Comparison of ENCODE assay signal across 9 cellular contexts in the genomic region with DNA sequence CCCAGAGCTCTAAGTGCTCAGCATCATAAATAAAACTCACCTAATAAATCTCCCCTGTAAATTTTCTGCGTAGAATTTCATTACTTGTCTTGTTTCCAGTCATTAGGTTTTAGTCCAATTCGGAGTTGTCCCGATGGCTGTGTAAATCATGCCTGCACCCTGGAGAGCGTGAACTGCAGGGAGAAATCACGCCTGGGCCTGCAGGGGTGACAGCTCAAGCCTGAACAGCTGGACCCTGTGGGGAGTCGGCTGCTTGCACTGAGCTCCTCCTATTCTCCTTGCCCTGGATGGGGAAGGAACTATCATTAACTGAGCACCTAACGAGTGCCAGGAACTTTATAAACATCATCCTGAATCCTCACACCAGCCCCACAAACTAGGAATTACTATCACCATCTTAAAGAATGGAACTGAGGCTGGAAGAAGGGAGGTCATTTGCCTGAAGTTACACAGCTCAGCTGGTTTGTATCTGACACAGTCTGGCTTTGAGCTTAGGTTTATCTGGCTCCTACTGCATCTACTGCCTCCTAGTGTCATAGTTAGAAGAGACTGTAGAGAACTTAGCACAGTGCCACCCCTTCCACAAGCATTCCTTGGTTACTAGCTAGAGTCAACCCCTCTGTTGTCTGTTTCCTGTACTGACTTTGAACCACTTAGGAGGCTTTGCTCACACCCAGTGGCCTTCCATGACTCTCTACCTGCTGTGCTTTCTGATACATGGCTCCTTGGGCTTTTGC. TPM values are rescaled to one million over a fixed set of nuclear protein-coding genes. Genes with fewer than 3 reads are reported as not detected.
DNase-seq lines count a peak whose midpoint lies in the region; ATAC-seq and TF ChIP-seq lines count a peak whose summit lies in the region.
"Had no signal": no experiment of that assay in that cellular context is flagged by ENCODE, and none has a peak within 500 bp of the region (broad histone marks: within the 10 kb centered on the region; RNA-seq: fewer than 3 reads in every experiment).

No MANE protein-coding gene starts in this region.

- H3K36me3 ChIP-seq in suprapubic skin: no peaks in the 10 kb centered on the region

- DNase-seq in AG09309 (ENCODE audit: low read depth): peak; percentile 7
- peak; percentile 28 for DNase-seq in RKO (ENCODE audit: low spot score)
- DNase-seq in foreskin melanocyte: peak; percentile 49
- DNase-seq in suprapubic skin (ENCODE audit: low spot score in 2 of 2): no peak
- DNase-seq in superior temporal gyrus (ENCODE audit: extremely low spot score): no peak

- H3K4me3 ChIP-seq in AG09309 (ENCODE audit: control insufficient read depth, low read depth, low read length) (no peak overlapping the region), suprapubic skin (no peak overlapping the region)

- WGBS in suprapubic skin: 30% methylated on average over 7 of the region's 7 CpGs

- ATAC-seq in GM18867 (IDR thresholded peaks at IDR 0.05; ENCODE audit: unreplicated experiment) (peak; percentile 66), HG02852 (IDR thresholded peaks at IDR 0.05; ENCODE audit: unreplicated experiment) (no peak), GM21526 (IDR thresholded peaks at IDR 0.05; ENCODE audit: low FRiP score, unreplicated experiment) (no peak)

- TF ChIP-seq POLR2A in suprapubic skin (IDR thresholded peaks at IDR 0.05): no peak

- TF ChIP-seq CTCF in AG09309 (IDR thresholded peaks at IDR 0.05; ENCODE audit: control insufficient read depth, insufficient read depth, low read depth, low read length, missing control alignments) (peak; percentile 53), suprapubic skin (IDR thresholded peaks at IDR 0.05) (peak in 1 of 2 donors; percentile 5)

- H3K27ac ChIP-seq in suprapubic skin: no peak overlapping the region

- H3K27me3 ChIP-seq in suprapubic skin: peaks cover 27% of the 10 kb centered on the region

- H3K9me3 ChIP-seq in suprapubic skin: no peaks in the 10 kb centered on the region

- no peak for TF ChIP-seq EP300 in suprapubic skin (IDR thresholded peaks at IDR 0.05)

- peaks cover 56% of the 10 kb centered on the region for H3K4me1 ChIP-seq in suprapubic skin

RNA-seq across cellular contexts. Expression of a gene that starts 25.1 kb away (rescaled TPM):
- 10 to 100 TPM in 3 of 4 donors, 1 to 10 TPM in 1; 8.8 to 28.5 (median 13.5) TPM for total RNA-seq in suprapubic skin
- total RNA-seq: subcutaneous adipose tissue had no signal

RNA-seq across cellular contexts. Expression of a gene that starts 59.2 kb away (rescaled TPM):
- 10 to 100 TPM; 32.1 to 48.5 (median 39.5) TPM for total RNA-seq in suprapubic skin

Comparison
In these comparisons a context has a peak if more than half of its experiments do, and no peak if none do; other contexts are left out.
1. DNase-seq: peak in AG09309 (single experiment), RKO (single experiment) and foreskin melanocyte (single experiment); none in suprapubic skin (0 of 2) and superior temporal gyrus (single experiment).